Comparison of ENCODE assay signal across 2 cellular contexts in genomic region chr20:31926493-31926892, GRCh38.
TF ChIP-seq lines count a peak whose summit lies in the region.

No MANE protein-coding gene starts in this region.

TF ChIP-seq in HepG2, 621 proteins besides CTCF, POLR2A, EP300 and RAD21:
- no peak for TF ChIP-seq ZNF670 (CRISPR knock-in tag; IDR thresholded peaks at IDR 0.05; ENCODE audit: borderline replicate concordance)
- TF ChIP-seq, protein P1, sequence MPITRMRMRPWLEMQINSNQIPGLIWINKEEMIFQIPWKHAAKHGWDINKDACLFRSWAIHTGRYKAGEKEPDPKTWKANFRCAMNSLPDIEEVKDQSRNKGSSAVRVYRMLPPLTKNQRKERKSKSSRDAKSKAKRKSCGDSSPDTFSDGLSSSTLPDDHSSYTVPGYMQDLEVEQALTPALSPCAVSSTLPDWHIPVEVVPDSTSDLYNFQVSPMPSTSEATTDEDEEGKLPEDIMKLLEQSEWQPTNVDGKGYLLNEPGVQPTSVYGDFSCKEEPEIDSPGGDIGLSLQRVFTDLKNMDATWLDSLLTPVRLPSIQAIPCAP (CRISPR knock-in tag; IDR thresholded peaks at IDR 0.05; ENCODE audit: low read depth) = no peak
- TF ChIP-seq ZNF441 (CRISPR knock-in tag; IDR thresholded peaks at IDR 0.05; ENCODE audit: borderline replicate concordance) = no peak
- TF ChIP-seq ISL2 (CRISPR knock-in tag; IDR thresholded peaks at IDR 0.05) = no peak
- TF ChIP-seq, protein P2, sequence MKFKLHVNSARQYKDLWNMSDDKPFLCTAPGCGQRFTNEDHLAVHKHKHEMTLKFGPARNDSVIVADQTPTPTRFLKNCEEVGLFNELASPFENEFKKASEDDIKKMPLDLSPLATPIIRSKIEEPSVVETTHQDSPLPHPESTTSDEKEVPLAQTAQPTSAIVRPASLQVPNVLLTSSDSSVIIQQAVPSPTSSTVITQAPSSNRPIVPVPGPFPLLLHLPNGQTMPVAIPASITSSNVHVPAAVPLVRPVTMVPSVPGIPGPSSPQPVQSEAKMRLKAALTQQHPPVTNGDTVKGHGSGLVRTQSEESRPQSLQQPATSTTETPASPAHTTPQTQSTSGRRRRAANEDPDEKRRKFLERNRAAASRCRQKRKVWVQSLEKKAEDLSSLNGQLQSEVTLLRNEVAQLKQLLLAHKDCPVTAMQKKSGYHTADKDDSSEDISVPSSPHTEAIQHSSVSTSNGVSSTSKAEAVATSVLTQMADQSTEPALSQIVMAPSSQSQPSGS (CRISPR knock-in tag; IDR thresholded peaks at IDR 0.05) = no peak
- TF ChIP-seq JUN (CRISPR knock-in tag; IDR thresholded peaks at IDR 0.05) = no peak
- TF ChIP-seq EZH2 (conservative IDR thresholded peaks at IDR 0.05; ENCODE audit: low read depth, low read length) = no peak
- no peak for TF ChIP-seq ZNF282 (IDR thresholded peaks at IDR 0.05; ENCODE audit: partially characterized antibody)
- TF ChIP-seq POLR2AphosphoS2 (IDR thresholded peaks at IDR 0.05; ENCODE audit: low read depth, low read length) = no peak
- TF ChIP-seq YEATS4 (CRISPR knock-in tag; IDR thresholded peaks at IDR 0.05; ENCODE audit: borderline replicate concordance) = no peak
- TF ChIP-seq ZBTB21 (CRISPR knock-in tag; IDR thresholded peaks at IDR 0.05) = no peak

TF ChIP-seq in HEK293, 187 proteins besides CTCF, POLR2A, EP300 and RAD21:
- TF ChIP-seq BCL11B (tag by site-specific recombination; IDR thresholded peaks at IDR 0.05; ENCODE audit: low read depth) (no peak), ZNF624 (tag by site-specific recombination; IDR thresholded peaks at IDR 0.05) (no peak), SALL2 (tag by site-specific recombination; IDR thresholded peaks at IDR 0.05; ENCODE audit: borderline replicate concordance) (no peak), MEIS1 (CRISPR knock-in tag; IDR thresholded peaks at IDR 0.05; ENCODE audit: borderline replicate concordance) (no peak), ZNF2 (tag by site-specific recombination; IDR thresholded peaks at IDR 0.05) (no peak), EGR2 (tag by site-specific recombination; IDR thresholded peaks at IDR 0.05; ENCODE audit: low read depth) (no peak), ZNF302 (tag by site-specific recombination; IDR thresholded peaks at IDR 0.05; ENCODE audit: low read depth) (no peak), KLF8 (tag by site-specific recombination; IDR thresholded peaks at IDR 0.05) (no peak), ZNF121 (tag by site-specific recombination; IDR thresholded peaks at IDR 0.05) (0 out of 2 replicates have a peak, but pooled peaks have one; percentile 18), KLF7 (tag by site-specific recombination; IDR thresholded peaks at IDR 0.05; ENCODE audit: borderline replicate concordance) (no peak), ZNF354C (tag by site-specific recombination; IDR thresholded peaks at IDR 0.05; ENCODE audit: borderline replicate concordance, low read depth) (no peak), ZNF292 (tag by site-specific recombination; IDR thresholded peaks at IDR 0.05; ENCODE audit: borderline replicate concordance, low read depth) (no peak), ZNF146 (tag by site-specific recombination; IDR thresholded peaks at IDR 0.05) (peak; percentile 86)
- TF ChIP-seq, protein P3, sequence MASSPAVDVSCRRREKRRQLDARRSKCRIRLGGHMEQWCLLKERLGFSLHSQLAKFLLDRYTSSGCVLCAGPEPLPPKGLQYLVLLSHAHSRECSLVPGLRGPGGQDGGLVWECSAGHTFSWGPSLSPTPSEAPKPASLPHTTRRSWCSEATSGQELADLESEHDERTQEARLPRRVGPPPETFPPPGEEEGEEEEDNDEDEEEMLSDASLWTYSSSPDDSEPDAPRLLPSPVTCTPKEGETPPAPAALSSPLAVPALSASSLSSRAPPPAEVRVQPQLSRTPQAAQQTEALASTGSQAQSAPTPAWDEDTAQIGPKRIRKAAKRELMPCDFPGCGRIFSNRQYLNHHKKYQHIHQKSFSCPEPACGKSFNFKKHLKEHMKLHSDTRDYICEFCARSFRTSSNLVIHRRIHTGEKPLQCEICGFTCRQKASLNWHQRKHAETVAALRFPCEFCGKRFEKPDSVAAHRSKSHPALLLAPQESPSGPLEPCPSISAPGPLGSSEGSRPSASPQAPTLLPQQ (tag by site-specific recombination; IDR thresholded peaks at IDR 0.05) = no peak
- TF ChIP-seq, protein P4, sequence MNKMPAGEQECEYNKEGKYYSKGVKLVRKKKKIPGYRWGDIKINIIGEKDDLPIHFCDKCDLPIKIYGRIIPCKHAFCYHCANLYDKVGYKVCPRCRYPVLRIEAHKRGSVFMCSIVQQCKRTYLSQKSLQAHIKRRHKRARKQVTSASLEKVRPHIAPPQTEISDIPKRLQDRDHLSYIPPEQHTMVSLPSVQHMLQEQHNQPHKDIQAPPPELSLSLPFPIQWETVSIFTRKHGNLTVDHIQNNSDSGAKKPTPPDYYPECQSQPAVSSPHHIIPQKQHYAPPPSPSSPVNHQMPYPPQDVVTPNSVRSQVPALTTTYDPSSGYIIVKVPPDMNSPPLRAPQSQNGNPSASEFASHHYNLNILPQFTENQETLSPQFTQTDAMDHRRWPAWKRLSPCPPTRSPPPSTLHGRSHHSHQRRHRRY (tag by site-specific recombination; IDR thresholded peaks at IDR 0.05) = no peak
